9 cellular contexts compared by ENCODE assay signal in the genomic region with DNA sequence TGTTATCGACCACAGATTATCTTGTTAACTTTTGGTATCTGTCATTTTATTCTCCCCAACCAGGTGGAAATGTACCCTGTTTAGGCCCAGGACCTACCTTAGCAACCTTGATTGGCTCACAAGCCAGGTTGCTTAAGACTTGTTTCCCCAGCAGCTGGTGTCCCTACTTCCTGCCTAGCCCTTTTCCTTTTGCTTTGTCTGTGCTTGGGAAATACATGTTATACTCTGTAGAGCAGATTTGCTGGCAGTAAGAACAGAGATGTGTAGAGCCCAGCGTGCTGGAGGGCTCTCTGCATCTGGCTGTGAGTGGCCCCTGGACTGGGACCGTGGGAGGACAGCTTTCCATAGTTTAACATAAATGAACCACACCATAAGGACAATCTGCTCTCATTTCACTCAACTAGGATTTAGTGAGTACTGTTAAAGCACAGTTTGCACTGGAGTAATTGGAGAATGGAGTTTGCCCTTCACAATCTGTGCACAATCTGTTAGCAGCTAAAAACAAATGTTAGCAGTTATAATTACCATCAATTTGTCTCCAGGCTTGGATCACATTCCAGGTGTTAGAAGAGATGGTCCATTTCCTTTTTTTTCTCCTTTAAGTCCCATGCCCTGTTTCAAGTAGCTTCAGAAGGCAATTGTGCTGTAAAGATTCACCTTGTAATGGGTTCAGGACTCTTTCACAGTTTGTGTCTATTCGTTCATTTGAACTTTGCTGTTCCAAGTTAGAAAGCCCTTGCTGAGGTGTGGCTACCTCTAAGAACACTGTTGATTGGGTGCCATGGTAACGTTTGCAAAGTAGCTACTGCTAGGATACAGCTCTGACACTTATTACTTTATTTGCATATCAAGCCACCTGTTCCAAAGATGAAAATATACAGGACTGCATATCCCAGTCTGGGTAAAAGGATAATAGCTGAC. TPM values are rescaled to one million over a fixed set of nuclear protein-coding genes. Genes with fewer than 3 reads are reported as not detected.
DNase-seq lines count a peak whose midpoint lies in the region; ATAC-seq and TF ChIP-seq lines count a peak whose summit lies in the region.
"Had no signal": no experiment of that assay in that cellular context is flagged by ENCODE, and none has a peak within 500 bp of the region (broad histone marks: within the 10 kb centered on the region; RNA-seq: fewer than 3 reads in every experiment).

A gene with protein sequence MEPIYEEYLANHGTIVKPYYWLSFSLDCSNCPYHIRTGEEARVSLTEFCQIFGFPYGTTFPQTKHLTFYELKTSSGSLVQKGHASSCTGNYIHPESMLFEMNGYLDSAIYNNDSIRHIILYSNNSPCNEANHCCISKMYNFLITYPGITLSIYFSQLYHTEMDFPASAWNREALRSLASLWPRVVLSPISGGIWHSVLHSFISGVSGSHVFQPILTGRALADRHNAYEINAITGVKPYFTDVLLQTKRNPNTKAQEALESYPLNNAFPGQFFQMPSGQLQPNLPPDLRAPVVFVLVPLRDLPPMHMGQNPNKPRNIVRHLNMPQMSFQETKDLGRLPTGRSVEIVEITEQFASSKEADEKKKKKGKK (minus strand): TSS at position 770 of the 921 bp plus-strand sequence. CDS start 4,535 bp downstream, outside the sequence.

- peaks cover 40% of the 10 kb centered on the region for H3K4me1 Mint-ChIP-seq in activated naive CD4-positive, alpha-beta T cell treated with anti-CD3 and anti-CD28 coated beads for 36 hours (ENCODE audit: low read depth)
- H3K4me1 Mint-ChIP-seq in stimulated activated effector memory CD8-positive, alpha-beta T cell treated with anti-CD3 and anti-CD28 coated beads, Interleukin-12 subunit alpha, Interleukin-12 subunit beta, amount 100 ng/mL, for 72 hours: peaks cover 22% of the 10 kb centered on the region

- TF ChIP-seq EP300 in ovary (IDR thresholded peaks at IDR 0.05): no peak

- no peaks in the 10 kb centered on the region for H3K27me3 Mint-ChIP-seq in activated naive CD4-positive, alpha-beta T cell treated with anti-CD3 and anti-CD28 coated beads for 36 hours (ENCODE audit: low read depth)

- intact Hi-C loops in activated naive CD4-positive, alpha-beta T cell treated with anti-CD3 and anti-CD28 coated beads for 36 hours (cut with micrococcal nuclease): loop anchor here (1.0 to 10.0 kb wide), 9 partner anchors 20 to 1214 kb away; a partner anchor contains a TSS
- intact Hi-C loops in dorsolateral prefrontal cortex (cut with DNase I) (loop anchor here (10.0 kb wide), 3 partner anchors 152 to 572 kb away; a partner anchor contains a TSS), ovary (cut with DNase I) (loop anchor here in 1 of 4 donors (5.0 kb wide), 1 partner anchor 264 kb away; no protein-coding TSS in a partner anchor)

- H3K27me3 ChIP-seq in dorsolateral prefrontal cortex (no peaks in the 10 kb centered on the region), ovary (no peaks in the 10 kb centered on the region)

- no peaks in the 10 kb centered on the region for H3K9me3 Mint-ChIP-seq in activated naive CD4-positive, alpha-beta T cell treated with anti-CD3 and anti-CD28 coated beads for 36 hours
- no peaks in the 10 kb centered on the region for H3K9me3 Mint-ChIP-seq in stimulated activated effector memory CD8-positive, alpha-beta T cell treated with anti-CD3 and anti-CD28 coated beads, Interleukin-12 subunit alpha, Interleukin-12 subunit beta, amount 100 ng/mL, for 72 hours

- H3K36me3 ChIP-seq in ovary: no peaks in the 10 kb centered on the region

- peak; percentile 30 for DNase-seq in activated naive CD4-positive, alpha-beta T cell treated with anti-CD3 and anti-CD28 coated beads for 36 hours
- DNase-seq in activated naive CD4-positive, alpha-beta T cell treated with anti-CD3 and anti-CD28 coated beads, Interleukin-2, amount 50 U/mL, for 16 hours: no peak
- DNase-seq in NCI-H446 treated with DMSO at 0.1 percent for 48 hours (lab: John Stamatoyannopoulos, UW) (peak; percentile 78), dorsolateral prefrontal cortex (no peak), kidney glomerular epithelial cell (lab: John Stamatoyannopoulos, UW) (no peak), ovary (no peak)
- DNase-seq in stimulated activated effector memory CD8-positive, alpha-beta T cell treated with anti-CD3 and anti-CD28 coated beads, Interleukin-12 subunit alpha, Interleukin-12 subunit beta, amount 100 ng/mL, for 72 hours (ENCODE audit: low spot score in 2 of 2): no peak
- DNase-seq: foreskin melanocyte had no signal

- WGBS in ovary, 3 donors: 72 to 75% (median 73%) methylated on average over 5 of the region's 5 CpGs

- peak within 1 kb of the TSS; percentile 94 for H3K27ac Mint-ChIP-seq in activated naive CD4-positive, alpha-beta T cell treated with anti-CD3 and anti-CD28 coated beads for 36 hours
- peak within 1 kb of the TSS; percentile 82 for H3K27ac Mint-ChIP-seq in stimulated activated effector memory CD8-positive, alpha-beta T cell treated with anti-CD3 and anti-CD28 coated beads, Interleukin-12 subunit alpha, Interleukin-12 subunit beta, amount 100 ng/mL, for 72 hours

- H3K36me3 Mint-ChIP-seq in activated naive CD4-positive, alpha-beta T cell treated with anti-CD3 and anti-CD28 coated beads for 36 hours (ENCODE audit: low read depth): no peaks in the 10 kb centered on the region
- no peaks in the 10 kb centered on the region for H3K36me3 Mint-ChIP-seq in stimulated activated effector memory CD8-positive, alpha-beta T cell treated with anti-CD3 and anti-CD28 coated beads, Interleukin-12 subunit alpha, Interleukin-12 subunit beta, amount 100 ng/mL, for 72 hours

- ATAC-seq in stimulated activated effector memory CD8-positive, alpha-beta T cell treated with anti-CD3 and anti-CD28 coated beads, Interleukin-12 subunit alpha, Interleukin-12 subunit beta, amount 100 ng/mL, for 72 hours: peak; percentile 54
- ATAC-seq in HG03469 (IDR thresholded peaks at IDR 0.05; ENCODE audit: unreplicated experiment): no peak

- no peak for TF ChIP-seq POLR2A in ovary (IDR thresholded peaks at IDR 0.05)

- no peak for TF ChIP-seq CTCF in dorsolateral prefrontal cortex (IDR thresholded peaks at IDR 0.05 in 54 of 56, conservative IDR thresholded peaks at IDR 0.05 in 2 of 56; ENCODE audit: low read depth in 1 of 56, partially characterized antibody in 56 of 56)
- TF ChIP-seq CTCF in ovary (IDR thresholded peaks at IDR 0.05): no peak

- CTCF ChIA-PET in activated naive CD4-positive, alpha-beta T cell treated with anti-CD3 and anti-CD28 coated beads for 36 hours (lab: Charles Lee): interaction anchor here (0.8 to 6.1 kb wide), 8 partner anchors 12 to 303 kb away, joined by 3 to 130 read pairs (median 4); a partner anchor contains a TSS

- H3K4me3 ChIP-seq in dorsolateral prefrontal cortex (no peak within 1 kb of the TSS), ovary (no peak within 1 kb of the TSS)

- H3K4me3 Mint-ChIP-seq in activated naive CD4-positive, alpha-beta T cell treated with anti-CD3 and anti-CD28 coated beads for 36 hours: peak within 1 kb of the TSS; percentile 43
- peak within 1 kb of the TSS; percentile 14 for H3K4me3 Mint-ChIP-seq in stimulated activated effector memory CD8-positive, alpha-beta T cell treated with anti-CD3 and anti-CD28 coated beads, Interleukin-12 subunit alpha, Interleukin-12 subunit beta, amount 100 ng/mL, for 72 hours

- peak within 1 kb of the TSS in 33 of 59 donors; percentile 3 to 66 (median 40) for H3K27ac ChIP-seq in dorsolateral prefrontal cortex
- H3K27ac ChIP-seq in ovary: no peak within 1 kb of the TSS

- no peaks in the 10 kb centered on the region for H3K9me3 ChIP-seq in ovary

- no peaks in the 10 kb centered on the region for H3K4me1 ChIP-seq in ovary (ENCODE audit: insufficient read depth)

RNA-seq across cellular contexts. Expression of the gene that starts here (rescaled TPM):
- not detected for total RNA-seq in activated naive CD4-positive, alpha-beta T cell treated with anti-CD3 and anti-CD28 coated beads for 36 hours
- total RNA-seq in dorsolateral prefrontal cortex: not detected
- total RNA-seq in ovary: 1 to 10 TPM in 1 of 7 donors, under 1 TPM in 3, not detected in 3; 0.12 to 2.0 (median 0.46) TPM
- not detected for polyA plus RNA-seq in ovary

Comparison
In these comparisons a context has a peak if more than half of its experiments do, and no peak if none do; other contexts are left out.
1. Peak in DNase-seq in activated naive CD4-positive, alpha-beta T cell treated with anti-CD3 and anti-CD28 coated beads for 36 hours; RNA of the gene not detected or under 1 TPM.
2. H3K27ac ChIP-seq: peak in dorsolateral prefrontal cortex (33 of 59); none in ovary (0 of 2).